In the genomic region with DNA sequence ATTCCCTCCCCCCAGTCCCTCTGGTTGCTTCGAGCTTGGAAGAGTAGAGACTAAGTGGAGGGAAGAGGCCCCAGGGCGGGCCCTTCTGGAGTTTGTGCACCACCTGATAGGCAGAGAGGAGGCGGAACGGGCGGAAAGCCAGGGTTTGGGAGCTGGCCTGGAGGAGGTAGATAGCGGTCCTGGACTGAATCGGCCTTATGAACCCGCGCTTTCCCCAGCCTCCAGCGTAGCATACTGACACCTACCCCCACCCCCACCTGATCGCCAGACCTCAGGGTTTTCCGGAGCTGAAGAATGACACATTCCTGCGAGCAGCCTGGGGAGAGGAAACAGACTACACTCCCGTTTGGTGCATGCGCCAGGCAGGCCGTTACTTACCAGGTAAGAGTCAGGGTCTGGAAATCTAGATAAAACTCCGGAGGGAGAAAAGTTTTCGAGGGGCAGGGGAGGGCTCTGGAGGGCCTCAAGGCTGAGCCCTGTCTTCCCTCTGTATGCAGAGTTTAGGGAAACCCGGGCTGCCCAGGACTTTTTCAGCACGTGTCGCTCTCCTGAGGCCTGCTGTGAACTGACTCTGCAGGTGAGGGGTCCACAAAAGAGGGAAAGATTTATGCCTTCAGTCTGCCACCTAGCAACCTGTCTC, we compare ENCODE assay signal across 8 cellular contexts. TPM values are rescaled to one million over a fixed set of nuclear protein-coding genes. Genes with fewer than 3 reads are reported as not detected.
DNase-seq lines count a peak whose midpoint lies in the region; ATAC-seq and TF ChIP-seq lines count a peak whose summit lies in the region.

No MANE protein-coding gene starts in this region.

- peak overlapping the region; percentile 65 to 89 (median 78) for H3K27ac Mint-ChIP-seq in nephron

- H3K27ac ChIP-seq in tibial nerve, result peak overlapping the region; percentile 54 to 91 (median 84)

- no peak for TF ChIP-seq EP300 in tibial nerve (IDR thresholded peaks at IDR 0.05)

- H3K9me3 ChIP-seq in tibial nerve, result no peaks in the 10 kb centered on the region

- TF ChIP-seq CTCF in nephron (IDR thresholded peaks at IDR 0.05; ENCODE audit: unreplicated experiment in 3 of 3), result no peak
- no peak for TF ChIP-seq CTCF in tibial nerve (IDR thresholded peaks at IDR 0.05)

- H3K9me3 Mint-ChIP-seq in nephron, result no peaks in the 10 kb centered on the region

- H3K4me3 ChIP-seq in tibial nerve, result peak overlapping the region; percentile 61 to 98 (median 87)

- peak; percentile 31 for DNase-seq in activated naive CD4-positive, alpha-beta T cell treated with Interleukin-2 at 50 U/mL for 16 hours
- DNase-seq in activated naive CD4-positive, alpha-beta T cell (lab: John Stamatoyannopoulos, UW), result no peak
- DNase-seq in NCI-H774 (lab: John Stamatoyannopoulos, UW) (peak; percentile 58), fibroblast of the conjunctiva (ENCODE audit: low read depth) (peak; percentile 43), tibial nerve (ENCODE audit: low spot score in 2 of 2) (peak; percentile 59 to 80)
- DNase-seq in activated T-cell treated with anti-CD3 and anti-CD28 coated beads, Interleukin-2, amount 50 U/mL, for 48 hours, result peak; percentile 65 to 69

- WGBS in tibial nerve, 2 donors, result 5 to 6% methylated on average over 21 of the region's 21 CpGs

- peak overlapping the region; percentile 80 to 88 (median 88) for H3K4me3 Mint-ChIP-seq in nephron

- peaks cover 16% of the 10 kb centered on the region for H3K36me3 Mint-ChIP-seq in nephron (ENCODE audit: low read depth)

- peaks cover 26% of the 10 kb centered on the region for H3K4me1 Mint-ChIP-seq in nephron

- ATAC-seq in GM18907 (IDR thresholded peaks at IDR 0.05; ENCODE audit: unreplicated experiment), result no peak

- peaks cover 0 to 52% (median 33%) of the 10 kb centered on the region in 4 donors for H3K4me1 ChIP-seq in tibial nerve

- H3K27me3 ChIP-seq in tibial nerve, result no peaks in the 10 kb centered on the region

- no peak for TF ChIP-seq POLR2A in tibial nerve (IDR thresholded peaks at IDR 0.05)

- H3K36me3 ChIP-seq in tibial nerve, result peaks cover 0 to 35% (median 9%) of the 10 kb centered on the region in 3 donors

- no peaks in the 10 kb centered on the region for H3K27me3 Mint-ChIP-seq in nephron (ENCODE audit: low read depth)

RNA-seq across cellular contexts. Expression of a gene that starts 0.7 kb away (rescaled TPM):
- 10 to 100 TPM; 53.1 to 95.1 (median 62.1) TPM for total RNA-seq in tibial nerve

RNA-seq across cellular contexts. Expression of a gene that starts 1.6 kb away (rescaled TPM):
- total RNA-seq in tibial nerve, result 10 to 100 TPM; 40.4 to 51.6 (median 46.4) TPM

RNA-seq across cellular contexts. Expression of a gene that starts 26.4 kb away (rescaled TPM):
- 10 to 100 TPM; 13.1 to 42.0 (median 26.5) TPM for total RNA-seq in tibial nerve

Comparison
In these comparisons a context has a peak if more than half of its experiments do, and no peak if none do; other contexts are left out.
1. DNase-seq: peak in activated naive CD4-positive, alpha-beta T cell treated with Interleukin-2 at 50 U/mL for 16 hours (single experiment), NCI-H774 (single experiment), activated T-cell treated with anti-CD3 and anti-CD28 coated beads, Interleukin-2, amount 50 U/mL, for 48 hours (2 of 2), fibroblast of the conjunctiva (single experiment) and tibial nerve (2 of 2); none in activated naive CD4-positive, alpha-beta T cell (0 of 4).